Comparison of ENCODE assay signal across 13 cellular contexts in genomic region chr11:13262096-13262495, GRCh38. TPM values are rescaled to one million over a fixed set of nuclear protein-coding genes. Genes with fewer than 3 reads are reported as not detected.
A peak's percentile ranks its signal among the peaks of the same experiment; 100 is the strongest.
DNase-seq lines count a peak whose midpoint lies in the region; ATAC-seq and TF ChIP-seq lines count a peak whose summit lies in the region.
"Had no signal": no experiment of that assay in that cellular context is flagged by ENCODE, and none has a peak within 500 bp of the region (broad histone marks: within the 10 kb centered on the region; RNA-seq: fewer than 3 reads in every experiment).

No MANE protein-coding gene starts in this region.

- no peaks in the 10 kb centered on the region for H4K20me1 ChIP-seq in mammary epithelial cell (ENCODE audit: insufficient read depth, low read length)

- H3K27ac ChIP-seq in mammary epithelial cell (ENCODE audit: insufficient read depth, low read depth, low read length) (peak overlapping the region; percentile 100), left lung (peak overlapping the region; percentile 58 to 64), tibial artery (peak overlapping the region; percentile 22 to 61)

- in situ Hi-C loops in mammary epithelial cell (cut with MboI; ENCODE audit: low sequenced_read_pairs in 2 of 2): loop anchor here in 1 of 2 donors (5.0 kb wide), 1 partner anchor 75 kb away; no protein-coding TSS in a partner anchor

- H3K36me3 ChIP-seq in mammary epithelial cell (ENCODE audit: insufficient read depth, low read length) (no peaks in the 10 kb centered on the region), left lung (no peaks in the 10 kb centered on the region), tibial artery (no peaks in the 10 kb centered on the region)

- H3K79me2 ChIP-seq in mammary epithelial cell (ENCODE audit: insufficient read depth, low read length): no peaks in the 10 kb centered on the region

- H3K4me2 ChIP-seq in mammary epithelial cell (ENCODE audit: insufficient read depth, low read depth, low read length): peak overlapping the region; percentile 49

- H3K4me1 ChIP-seq in mammary epithelial cell (ENCODE audit: insufficient read depth, low read length) (peaks cover 59% of the 10 kb centered on the region), left lung (peaks cover 17 to 29% of the 10 kb centered on the region in 2 donors), tibial artery (peaks cover 0 to 30% (median 22%) of the 10 kb centered on the region in 4 donors)

- no peaks in the 10 kb centered on the region for H3K9me3 ChIP-seq in mammary epithelial cell (replicated peaks; ENCODE audit: insufficient read depth, low read length)
- H3K9me3 ChIP-seq in left lung: no peaks in the 10 kb centered on the region
- H3K9me3 ChIP-seq in tibial artery: no peaks in the 10 kb centered on the region
- H3K9me3 ChIP-seq: mucosa of descending colon had no signal

- H3K27me3 ChIP-seq in mammary epithelial cell (ENCODE audit: insufficient read depth, low read length) (no peaks in the 10 kb centered on the region), left lung (no peaks in the 10 kb centered on the region), tibial artery (no peaks in the 10 kb centered on the region)

- TSS peak; percentile 79 for BruUV-seq in mammary epithelial cell (replicated peaks; lab: Mats Ljungman, UMichigan)

- dilution Hi-C loops in mammary epithelial cell (cut with HindIII; ENCODE audit: low sequenced_read_pairs): loop anchor here (5.0 kb wide), 2 partner anchors 40 to 75 kb away; no protein-coding TSS in a partner anchor

- H3K9ac ChIP-seq in mammary epithelial cell (ENCODE audit: insufficient read depth, low read length): peak overlapping the region; percentile 95

- ATAC-seq in left lung (no peak), omental fat pad (ENCODE audit: low FRiP score) (no peak), GM18870 (IDR thresholded peaks at IDR 0.05; ENCODE audit: unreplicated experiment) (no peak)
- ATAC-seq: CD8-positive, alpha-beta T cell; stimulated activated naive CD8-positive, alpha-beta T cell treated with anti-CD3 and anti-CD28 coated beads, Interleukin-15, Interleukin-2, amounts not matched to agents 100 U/mL and 50 U/mL, for 24 hours; T-helper 17 cell had no signal

- CTCF ChIA-PET in mammary epithelial cell (lab: Charles Lee; ENCODE audit: low non-redundant PET): no interaction called here

- WGBS in mammary epithelial cell (ENCODE audit: low coverage, missing lambda C conversion rate): 5% methylated on average over 3 of the region's 3 CpGs

- DNase-seq in M059J (ENCODE audit: low read depth): peak; percentile 34
- DNase-seq in mammary epithelial cell: peak; percentile 21
- no peak for DNase-seq in left lung
- no peak for DNase-seq in tibial artery
- no peak for DNase-seq in omental fat pad (ENCODE audit: low spot score)
- no peak for DNase-seq in NCI-H2081 treated with DMSO at 0.1 percent for 48 hours (lab: John Stamatoyannopoulos, UW)
- DNase-seq: activated CD4-positive, alpha-beta T cell treated with anti-CD3 and anti-CD28 coated beads, Interleukin-2, amount 10 ng/mL, durations not matched to agents 7 days and 5 days; CD8-positive, alpha-beta T cell; erythroblast; mucosa of descending colon; stimulated activated naive CD8-positive, alpha-beta T cell treated with anti-CD3 and anti-CD28 coated beads, Interleukin-15, Interleukin-2, amounts not matched to agents 100 U/mL and 50 U/mL, for 24 hours; T-helper 17 cell had no signal

- TF ChIP-seq CTCF in mammary epithelial cell (conservative IDR thresholded peaks at IDR 0.05 in 1 of 2, IDR thresholded peaks at IDR 0.05 in 1 of 2; ENCODE audit: extremely low read depth in 1 of 2, insufficient read depth in 1 of 2, low read depth in 1 of 2, low read length in 2 of 2): no peak
- no peak for TF ChIP-seq CTCF in left lung (IDR thresholded peaks at IDR 0.05)
- no peak for TF ChIP-seq CTCF in tibial artery (IDR thresholded peaks at IDR 0.05)
- no peak for TF ChIP-seq CTCF in omental fat pad (IDR thresholded peaks at IDR 0.05)

- intact Hi-C loops in mammary epithelial cell (cut with micrococcal nuclease) (no loop called here), left lung (cut with DNase I) (no loop called here), tibial artery (cut with DNase I; ENCODE audit: low total_unique reads) (no loop called here)

- no peak overlapping the region for H2AFZ ChIP-seq in mammary epithelial cell (ENCODE audit: low read depth, low read length)

- H3K4me3 ChIP-seq in mammary epithelial cell (replicated peaks in 1 of 3; ENCODE audit: insufficient read depth in 1 of 3, low read depth in 2 of 3, low read length in 3 of 3) (no peak overlapping the region), left lung (no peak overlapping the region), tibial artery (no peak overlapping the region)
- H3K4me3 ChIP-seq: mucosa of descending colon had no signal

RNA-seq across cellular contexts. Expression of gene BMAL1, which starts 15.5 kb away (rescaled TPM):
- 27.9 and 34.0 TPM in 2 replicates for total RNA-seq in M059J (2014; rRNA removed; shearing (Covaris generic))
- 10 to 100 TPM; 20.8 to 21.2 TPM for total RNA-seq in mammary epithelial cell
- polyA plus RNA-seq in mammary epithelial cell: 15.9 TPM
- polyA minus RNA-seq in mammary epithelial cell: 41.6 TPM
- 10 to 100 TPM; 21.9 to 31.6 TPM for total RNA-seq in left lung
- total RNA-seq in omental fat pad: 10 to 100 TPM; 52.5 to 60.5 (median 53.9) TPM

Comparison
In these comparisons a context has a peak if more than half of its experiments do, and no peak if none do; other contexts are left out.
1. DNase-seq: peak in M059J (single experiment) and mammary epithelial cell (single experiment); none in left lung (0 of 2), tibial artery (0 of 2), omental fat pad (single experiment) and NCI-H2081 treated with DMSO at 0.1 percent for 48 hours (single experiment).
2. H3K27ac ChIP-seq: peak in every context shown above with its lines; median percentile 100 in mammary epithelial cell; 61 in left lung; 42 in tibial artery.